ENCODE assay signal across 23 cellular contexts in the genomic region with DNA sequence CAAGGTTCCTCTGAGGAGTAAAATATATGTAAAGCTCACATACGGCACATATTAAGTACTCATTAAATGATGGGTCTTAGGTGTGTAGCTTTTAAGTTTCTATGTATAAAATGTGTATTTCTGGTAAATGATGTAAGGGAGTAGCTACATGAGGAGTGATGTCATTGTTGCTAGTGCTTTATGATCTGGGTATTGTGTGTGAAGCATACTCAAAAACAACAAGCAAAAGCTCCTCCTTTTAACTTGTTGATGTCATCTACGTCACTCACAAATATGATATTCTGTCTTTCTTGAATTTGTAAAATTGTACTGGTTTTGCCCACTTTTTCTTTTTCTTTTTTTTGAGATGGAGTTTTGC. TPM values are rescaled to one million over a fixed set of nuclear protein-coding genes. Genes with fewer than 3 reads are reported as not detected.
A peak's percentile ranks its signal among the peaks of the same experiment; 100 is the strongest.
DNase-seq lines count a peak whose midpoint lies in the region; ATAC-seq and TF ChIP-seq lines count a peak whose summit lies in the region.
"Had no signal": no experiment of that assay in that cellular context is flagged by ENCODE, and none has a peak within 500 bp of the region (broad histone marks: within the 10 kb centered on the region; RNA-seq: fewer than 3 reads in every experiment).

No MANE protein-coding gene starts in this region.

- no peaks in the 10 kb centered on the region for H3K27me3 Mint-ChIP-seq in activated naive CD4-positive, alpha-beta T cell treated with anti-CD3 and anti-CD28 coated beads, Interleukin-2, amount 50 U/mL, for 24 hours
- H3K27me3 Mint-ChIP-seq in central memory CD8-positive, alpha-beta T cell = no peaks in the 10 kb centered on the region
- peaks cover 2% of the 10 kb centered on the region for H3K27me3 Mint-ChIP-seq in progenitor cell of endocrine pancreas

- H3K79me2 ChIP-seq in smooth muscle cell (ENCODE audit: low read depth) = peaks cover 31% of the 10 kb centered on the region

- H3K27ac Mint-ChIP-seq in activated naive CD4-positive, alpha-beta T cell treated with anti-CD3 and anti-CD28 coated beads, Interleukin-2, amount 50 U/mL, for 24 hours = peak overlapping the region; percentile 2
- H3K27ac Mint-ChIP-seq in central memory CD8-positive, alpha-beta T cell (ENCODE audit: low read depth) = peak overlapping the region; percentile 98
- no peak overlapping the region for H3K27ac Mint-ChIP-seq in progenitor cell of endocrine pancreas

- no peak overlapping the region for H2AFZ ChIP-seq in smooth muscle cell (ENCODE audit: low read depth)

- no peak overlapping the region for H3K9ac ChIP-seq in smooth muscle cell (ENCODE audit: low read depth)

- CTCF ChIA-PET in HEK293 (lab: Yijun Ruan, JAX) = interaction anchor here (0.5 kb wide), 1 partner anchor 73 kb away, joined by 4 read pairs; no protein-coding TSS in a partner anchor

- H3K4me1 ChIP-seq in HEK293 (ENCODE audit: control insufficient read depth, insufficient read depth, low read length) (peaks cover 6% of the 10 kb centered on the region; the same call in 1 of the 2 replicates), smooth muscle cell (ENCODE audit: low read depth) (peaks cover 15% of the 10 kb centered on the region)

- peaks cover 43% of the 10 kb centered on the region for H3K4me1 Mint-ChIP-seq in activated naive CD4-positive, alpha-beta T cell treated with anti-CD3 and anti-CD28 coated beads, Interleukin-2, amount 50 U/mL, for 24 hours
- H3K4me1 Mint-ChIP-seq in central memory CD8-positive, alpha-beta T cell = peaks cover 41% of the 10 kb centered on the region
- peaks cover 15% of the 10 kb centered on the region for H3K4me1 Mint-ChIP-seq in progenitor cell of endocrine pancreas (ENCODE audit: low read depth)

- no peaks in the 10 kb centered on the region for H3K9me3 Mint-ChIP-seq in activated naive CD4-positive, alpha-beta T cell treated with anti-CD3 and anti-CD28 coated beads, Interleukin-2, amount 50 U/mL, for 24 hours
- no peaks in the 10 kb centered on the region for H3K9me3 Mint-ChIP-seq in central memory CD8-positive, alpha-beta T cell
- no peaks in the 10 kb centered on the region for H3K9me3 Mint-ChIP-seq in progenitor cell of endocrine pancreas (ENCODE audit: low read depth)

- DNase-seq in activated naive CD4-positive, alpha-beta T cell treated with anti-CD3 and anti-CD28 coated beads, Interleukin-2, amount 50 U/mL, for 16 hours = no peak
- no peak for DNase-seq in central memory CD8-positive, alpha-beta T cell (ENCODE audit: low spot score in 2 of 2)
- DNase-seq in progenitor cell of endocrine pancreas (ENCODE audit: low spot score, unreplicated experiment) = no peak
- no peak for DNase-seq in inferior parietal cortex (ENCODE audit: extremely low spot score)
- no peak for DNase-seq in NCI-H774 (lab: John Stamatoyannopoulos, UW)
- DNase-seq in smooth muscle cell (lab: John Stamatoyannopoulos, UW; ENCODE audit: unreplicated experiment) = no peak
- DNase-seq: activated CD4-positive, alpha-beta T cell treated with anti-CD3 and anti-CD28 coated beads for 4 hours; activated effector memory CD4-positive, alpha-beta T cell treated with Interleukin-2 at 50 U/mL for 16 hours; colonic mucosa; foreskin keratinocyte; GDM1; GM23248; KBM-7; left cardiac atrium; mucosa of descending colon; NCI-H1092 treated with DMSO at 0.1 percent for 48 hours; pancreas; PC-9; stimulated activated CD4-positive, alpha-beta T cell treated with anti-CD3 and anti-CD28 coated beads, Interleukin-4, amount 100 ng/mL, for 1 hour had no signal

- no peaks in the 10 kb centered on the region for H3F3A ChIP-seq in smooth muscle cell (ENCODE audit: low read depth)

- H3K9me3 ChIP-seq in HEK293 (ENCODE audit: control insufficient read depth, insufficient read depth, low read depth, low read length) (no peaks in the 10 kb centered on the region), smooth muscle cell (replicated peaks; ENCODE audit: low read depth) (no peaks in the 10 kb centered on the region)
- H3K9me3 ChIP-seq: colonic mucosa, mucosa of descending colon, pancreas, SJSA1, suprapubic skin had no signal

- TF ChIP-seq CTCF in HEK293 (tag by site-specific recombination; IDR thresholded peaks at IDR 0.05) (no peak), progenitor cell of endocrine pancreas (IDR thresholded peaks at IDR 0.05; ENCODE audit: unreplicated experiment) (no peak), smooth muscle cell (IDR thresholded peaks at IDR 0.05; ENCODE audit: borderline replicate concordance, insufficient read depth, poor library complexity, severe bottlenecking) (no peak)

- no peaks in the 10 kb centered on the region for H3K27me3 ChIP-seq in smooth muscle cell (ENCODE audit: low read depth)
- H3K27me3 ChIP-seq: colonic mucosa, pancreas, SJSA1, suprapubic skin had no signal

- POLR2A ChIA-PET in HEK293 (lab: Yijun Ruan, JAX) = no interaction called here

- H3K4me3 Mint-ChIP-seq in activated naive CD4-positive, alpha-beta T cell treated with anti-CD3 and anti-CD28 coated beads, Interleukin-2, amount 50 U/mL, for 24 hours = peak overlapping the region; percentile 39
- H3K4me3 Mint-ChIP-seq in central memory CD8-positive, alpha-beta T cell = peak overlapping the region; percentile 93
- H3K4me3 Mint-ChIP-seq in progenitor cell of endocrine pancreas (ENCODE audit: low read depth) = peak overlapping the region; percentile 44

- ATAC-seq in central memory CD8-positive, alpha-beta T cell (replicated peaks; ENCODE audit: extremely low read depth, poor library complexity, severe bottlenecking) = no peak
- ATAC-seq: foreskin keratinocyte, mucosa of descending colon, pancreas had no signal

- no peak overlapping the region for H3K4me3 ChIP-seq in HEK293 (ENCODE audit: low read depth, low read length)
- H3K4me3 ChIP-seq in smooth muscle cell = no peak overlapping the region
- H3K4me3 ChIP-seq: mucosa of descending colon had no signal

- H4K20me1 ChIP-seq in smooth muscle cell (ENCODE audit: low read depth) = peaks cover 31% of the 10 kb centered on the region

- 100% methylated on average over 2 of the region's 2 CpGs for WGBS in smooth muscle cell (ENCODE audit: low lambda C conversion rate)

- H3K36me3 Mint-ChIP-seq in activated naive CD4-positive, alpha-beta T cell treated with anti-CD3 and anti-CD28 coated beads, Interleukin-2, amount 50 U/mL, for 24 hours = peaks cover 2% of the 10 kb centered on the region
- peaks cover 21% of the 10 kb centered on the region for H3K36me3 Mint-ChIP-seq in central memory CD8-positive, alpha-beta T cell (ENCODE audit: insufficient read depth)
- no peaks in the 10 kb centered on the region for H3K36me3 Mint-ChIP-seq in progenitor cell of endocrine pancreas (ENCODE audit: insufficient read depth)

- H3K36me3 ChIP-seq in HEK293 (ENCODE audit: control insufficient read depth in 2 of 2, insufficient read depth in 1 of 2, low read length in 2 of 2) = no peaks in the 10 kb centered on the region
- no peaks in the 10 kb centered on the region for H3K36me3 ChIP-seq in smooth muscle cell (ENCODE audit: low read depth)
- H3K36me3 ChIP-seq: colonic mucosa, pancreas, suprapubic skin had no signal

- H3K27ac ChIP-seq in HEK293 (ENCODE audit: extremely low read depth, low read depth, low read length) (no peak overlapping the region), smooth muscle cell (ENCODE audit: low read depth) (no peak overlapping the region)
- H3K27ac ChIP-seq: colonic mucosa, foreskin keratinocyte, GM23248, pancreas, PC-9, SJSA1, suprapubic skin had no signal

- no peak overlapping the region for H3K4me2 ChIP-seq in smooth muscle cell

TF ChIP-seq in HEK293, 187 proteins besides CTCF, POLR2A, EP300 and RAD21 (continues in another document):
- peak; percentile 54; the same call in 1 of the 2 replicates for TF ChIP-seq ZNF394 (tag by site-specific recombination; IDR thresholded peaks at IDR 0.05; ENCODE audit: borderline replicate concordance)
- peak; percentile 75; the same call in 1 of the 2 replicates for TF ChIP-seq ZEB2 (tag by site-specific recombination; IDR thresholded peaks at IDR 0.05)
- TF ChIP-seq, protein P1, sequence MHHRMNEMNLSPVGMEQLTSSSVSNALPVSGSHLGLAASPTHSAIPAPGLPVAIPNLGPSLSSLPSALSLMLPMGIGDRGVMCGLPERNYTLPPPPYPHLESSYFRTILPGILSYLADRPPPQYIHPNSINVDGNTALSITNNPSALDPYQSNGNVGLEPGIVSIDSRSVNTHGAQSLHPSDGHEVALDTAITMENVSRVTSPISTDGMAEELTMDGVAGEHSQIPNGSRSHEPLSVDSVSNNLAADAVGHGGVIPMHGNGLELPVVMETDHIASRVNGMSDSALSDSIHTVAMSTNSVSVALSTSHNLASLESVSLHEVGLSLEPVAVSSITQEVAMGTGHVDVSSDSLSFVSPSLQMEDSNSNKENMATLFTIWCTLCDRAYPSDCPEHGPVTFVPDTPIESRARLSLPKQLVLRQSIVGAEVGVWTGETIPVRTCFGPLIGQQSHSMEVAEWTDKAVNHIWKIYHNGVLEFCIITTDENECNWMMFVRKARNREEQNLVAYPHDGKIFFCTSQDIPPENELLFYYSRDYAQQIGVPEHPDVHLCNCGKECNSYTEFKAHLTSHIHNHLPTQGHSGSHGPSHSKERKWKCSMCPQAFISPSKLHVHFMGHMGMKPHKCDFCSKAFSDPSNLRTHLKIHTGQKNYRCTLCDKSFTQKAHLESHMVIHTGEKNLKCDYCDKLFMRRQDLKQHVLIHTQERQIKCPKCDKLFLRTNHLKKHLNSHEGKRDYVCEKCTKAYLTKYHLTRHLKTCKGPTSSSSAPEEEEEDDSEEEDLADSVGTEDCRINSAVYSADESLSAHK (tag by site-specific recombination; IDR thresholded peaks at IDR 0.05) = no peak
- peak; percentile 78 for TF ChIP-seq ZNF629 (tag by site-specific recombination; IDR thresholded peaks at IDR 0.05)
- TF ChIP-seq SCRT1 (tag by site-specific recombination; IDR thresholded peaks at IDR 0.05; ENCODE audit: borderline replicate concordance) = 0 out of 2 replicates have a peak, but pooled peaks have one; percentile 10
- peak; percentile 32; the same call in 1 of the 2 replicates for TF ChIP-seq ZNF335 (tag by site-specific recombination; conservative IDR thresholded peaks at IDR 0.05)
- peak; percentile 82 for TF ChIP-seq SCRT2 (tag by site-specific recombination; IDR thresholded peaks at IDR 0.05)
- no peak for TF ChIP-seq ZNF76 (tag by site-specific recombination; IDR thresholded peaks at IDR 0.05; ENCODE audit: borderline replicate concordance, low read depth)
- peak; percentile 80 for TF ChIP-seq ZBTB21 (tag by site-specific recombination; IDR thresholded peaks at IDR 0.05)

RNA-seq across cellular contexts. Expression of a gene that starts 1.4 kb away (rescaled TPM):
- total RNA-seq in progenitor cell of endocrine pancreas = 62.2 and 68.6 TPM in 2 replicates
- total RNA-seq in smooth muscle cell = 87.3 and 89.0 TPM in 2 replicates
- polyA plus RNA-seq in smooth muscle cell = 14.1 and 24.3 TPM in 2 replicates

Comparison
In these comparisons a context has a peak if more than half of its experiments do, and no peak if none do; other contexts are left out.
1. H3K4me3 Mint-ChIP-seq: peak in every context shown above with its lines; median percentile 93 in central memory CD8-positive, alpha-beta T cell; 44 in progenitor cell of endocrine pancreas; 39 in activated naive CD4-positive, alpha-beta T cell treated with anti-CD3 and anti-CD28 coated beads, Interleukin-2, amount 50 U/mL, for 24 hours.